16 cellular contexts compared by ENCODE assay signal in genomic region chr3:188946351-188946750, GRCh38.
DNase-seq lines count a peak whose midpoint lies in the region; ATAC-seq, FAIRE-seq and TF ChIP-seq lines count a peak whose summit lies in the region.
"Had no signal": no experiment of that assay in that cellular context is flagged by ENCODE, and none has a peak within 500 bp of the region (broad histone marks: within the 10 kb centered on the region; RNA-seq: fewer than 3 reads in every experiment).

No MANE protein-coding gene starts in this region.

- no peaks in the 10 kb centered on the region for H3K9me2 ChIP-seq in MM.1S (replicated peaks; ENCODE audit: insufficient read depth, low read length)

- H3K27ac ChIP-seq in astrocyte (ENCODE audit: low read depth, low read length) (no peak overlapping the region), muscle layer of colon (ENCODE audit: low read depth, low read length) (peak overlapping the region; percentile 91), thymus (ENCODE audit: low read depth) (peak overlapping the region; percentile 15), foreskin keratinocyte (no peak overlapping the region), MM.1S (ENCODE audit: low read length) (no peak overlapping the region)

- WGBS in thymus, result 98% methylated on average over 5 of the region's 5 CpGs

- H4K20me1 ChIP-seq in astrocyte (ENCODE audit: insufficient read depth, low read length) (no peaks in the 10 kb centered on the region), MM.1S (ENCODE audit: insufficient read depth, low read length) (no peaks in the 10 kb centered on the region)

- ATAC-seq in foreskin keratinocyte, result no peak

- H3K4me1 ChIP-seq in astrocyte (ENCODE audit: insufficient read depth, low read length), result peaks cover 29% of the 10 kb centered on the region
- H3K4me1 ChIP-seq in muscle layer of colon (ENCODE audit: insufficient read depth, low read length), result peaks cover 49% of the 10 kb centered on the region
- H3K4me1 ChIP-seq in thymus (ENCODE audit: control insufficient read depth, insufficient read depth, low read length), result peaks cover 6% of the 10 kb centered on the region
- H3K4me1 ChIP-seq in foreskin keratinocyte, result peaks cover 23% of the 10 kb centered on the region
- no peaks in the 10 kb centered on the region for H3K4me1 ChIP-seq in MM.1S (ENCODE audit: low read length)

- H3K4me2 ChIP-seq in astrocyte (ENCODE audit: low read length) (no peak overlapping the region), MM.1S (ENCODE audit: low read depth, low read length) (no peak overlapping the region)

- H3K4me3 ChIP-seq in astrocyte (ENCODE audit: insufficient read depth, low read depth, low read length), result no peak overlapping the region
- no peak overlapping the region for H3K4me3 ChIP-seq in muscle layer of colon (ENCODE audit: low read depth in 1 of 2, low read length in 2 of 2)
- no peak overlapping the region for H3K4me3 ChIP-seq in thymus (ENCODE audit: low read length)
- no peak overlapping the region for H3K4me3 ChIP-seq in MM.1S (ENCODE audit: low read length)

- no peaks in the 10 kb centered on the region for H3K27me3 Mint-ChIP-seq in astrocyte (ENCODE audit: low read depth, unreplicated experiment)

- no peak overlapping the region for H2AFZ ChIP-seq in astrocyte (ENCODE audit: low read depth, low read length)
- H2AFZ ChIP-seq in MM.1S (ENCODE audit: low read length), result no peak overlapping the region

- no peaks in the 10 kb centered on the region for H3K36me3 ChIP-seq in astrocyte (ENCODE audit: insufficient read depth, low read length)
- H3K36me3 ChIP-seq in muscle layer of colon (ENCODE audit: insufficient read depth, low read length), result no peaks in the 10 kb centered on the region
- no peaks in the 10 kb centered on the region for H3K36me3 ChIP-seq in thymus (ENCODE audit: control insufficient read depth, insufficient read depth)
- H3K36me3 ChIP-seq in MM.1S (replicated peaks; ENCODE audit: insufficient read depth, low read length), result no peaks in the 10 kb centered on the region

- DNase-seq in DMS 273 (lab: John Stamatoyannopoulos, UW; ENCODE audit: unreplicated experiment) (peak; percentile 10), DMS 273 treated with DMSO at 0.1 percent for 48 hours (lab: John Stamatoyannopoulos, UW) (no peak), astrocyte (ENCODE audit: low read depth) (no peak), foreskin keratinocyte (no peak), MM.1S (no peak), T-helper 1 cell (no peak)
- DNase-seq: activated naive CD4-positive, alpha-beta T cell; cerebellar nuclear complex; H7; hippocampal formation; mesendoderm; NCI-H1694 treated with DMSO at 0.1 percent for 48 hours; SHP77; stimulated activated CD4-positive, alpha-beta T cell treated with anti-CD3 and anti-CD28 coated beads, Interleukin-1b, Interleukin-23, amount 100 ng/mL, for 48 hours had no signal

- TF ChIP-seq CTCF in astrocyte (IDR thresholded peaks at IDR 0.05; ENCODE audit: insufficient read depth, low read depth, low read length) (no peak), foreskin keratinocyte (conservative IDR thresholded peaks at IDR 0.05) (no peak), MM.1S (IDR thresholded peaks at IDR 0.05; ENCODE audit: low read length) (no peak)

- H3K9ac ChIP-seq in astrocyte (ENCODE audit: low read length) (no peak overlapping the region), muscle layer of colon (ENCODE audit: low read length) (peak overlapping the region; percentile 41), MM.1S (ENCODE audit: low read length) (no peak overlapping the region)

- peak overlapping the region; percentile 72 for H3K27ac Mint-ChIP-seq in astrocyte (ENCODE audit: unreplicated experiment)

- no peak for FAIRE-seq in astrocyte (lab: Jason Lieb, UNC)

- peaks cover 28% of the 10 kb centered on the region for H3K4me1 Mint-ChIP-seq in astrocyte (ENCODE audit: low read depth, unreplicated experiment)

- H3K4me3 Mint-ChIP-seq in astrocyte (ENCODE audit: unreplicated experiment), result no peak overlapping the region

- H3K36me3 Mint-ChIP-seq in astrocyte (ENCODE audit: low read depth, unreplicated experiment), result peaks cover 11% of the 10 kb centered on the region

- H3K9me3 ChIP-seq in astrocyte (ENCODE audit: insufficient read depth, low read depth, low read length) (no peaks in the 10 kb centered on the region), muscle layer of colon (ENCODE audit: low read length) (no peaks in the 10 kb centered on the region), thymus (ENCODE audit: control insufficient read depth) (no peaks in the 10 kb centered on the region), MM.1S (replicated peaks; ENCODE audit: insufficient read depth, low read length) (no peaks in the 10 kb centered on the region)

- H3K9me3 Mint-ChIP-seq in astrocyte (ENCODE audit: unreplicated experiment), result no peaks in the 10 kb centered on the region

- H3K79me2 ChIP-seq in astrocyte (ENCODE audit: insufficient read depth, low read length) (no peaks in the 10 kb centered on the region), MM.1S (ENCODE audit: low read length) (no peaks in the 10 kb centered on the region)

- no peaks in the 10 kb centered on the region for H3K27me3 ChIP-seq in astrocyte (ENCODE audit: insufficient read depth, low read length)
- no peaks in the 10 kb centered on the region for H3K27me3 ChIP-seq in muscle layer of colon (ENCODE audit: control insufficient read depth in 1 of 2, insufficient read depth in 2 of 2, low read length in 2 of 2)
- H3K27me3 ChIP-seq in thymus (ENCODE audit: control insufficient read depth, insufficient read depth), result no peaks in the 10 kb centered on the region
- H3K27me3 ChIP-seq in foreskin keratinocyte, result no peaks in the 10 kb centered on the region
- H3K27me3 ChIP-seq in MM.1S (replicated peaks; ENCODE audit: insufficient read depth, low read length), result no peaks in the 10 kb centered on the region

- H3F3A ChIP-seq in MM.1S (ENCODE audit: insufficient read depth, low read length), result no peaks in the 10 kb centered on the region

Comparison
In these comparisons a context has a peak if more than half of its experiments do, and no peak if none do; other contexts are left out.
1. H3K27ac ChIP-seq: peak in muscle layer of colon (single experiment) and thymus (single experiment); none in astrocyte (single experiment), foreskin keratinocyte (single experiment) and MM.1S (single experiment).